8 cellular contexts compared by ENCODE assay signal in the genomic region with DNA sequence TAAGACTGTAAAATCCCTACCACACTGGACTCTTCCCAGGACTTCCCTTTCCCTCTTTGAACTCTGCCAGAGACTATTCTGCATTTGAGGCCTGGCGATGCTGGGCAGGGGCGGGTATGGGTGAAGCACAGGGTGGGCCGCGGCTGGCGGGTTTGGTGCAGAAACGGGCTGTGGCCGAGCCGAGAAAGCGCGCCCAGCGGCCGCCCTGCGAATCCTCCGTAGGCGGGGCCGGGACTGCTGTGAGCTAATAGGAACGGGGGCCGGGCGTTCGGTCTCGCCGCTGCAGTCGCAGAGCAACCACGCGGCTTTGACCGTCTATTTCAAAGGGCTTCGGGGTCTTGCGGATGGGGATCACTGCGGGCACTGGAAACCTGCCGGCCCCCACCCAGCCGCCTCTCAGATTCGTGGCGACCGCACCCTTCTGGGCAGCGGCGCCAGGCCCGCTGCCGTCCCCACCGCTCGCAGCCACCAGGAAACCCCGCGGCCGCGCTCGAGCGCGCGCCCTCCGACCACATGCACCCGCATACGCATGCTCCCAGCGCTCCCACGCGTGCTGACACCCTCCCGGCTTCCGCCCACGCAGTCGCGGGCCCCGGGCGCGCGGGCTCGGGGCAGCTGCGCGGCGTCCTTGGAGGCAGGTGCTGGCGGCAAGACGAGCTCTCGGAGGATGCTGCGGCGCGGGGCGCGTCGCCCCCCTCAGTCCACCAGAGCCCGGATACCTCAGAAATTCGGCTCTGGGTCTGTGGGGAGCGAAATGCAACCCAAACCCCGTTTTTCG. TPM values are rescaled to one million over a fixed set of nuclear protein-coding genes. Genes with fewer than 3 reads are reported as not detected.
DNase-seq lines count a peak whose midpoint lies in the region; ATAC-seq and TF ChIP-seq lines count a peak whose summit lies in the region.

No MANE protein-coding gene starts in this region.

- peak; percentile 52 for ATAC-seq in GM19452 (IDR thresholded peaks at IDR 0.05; ENCODE audit: unreplicated experiment)
- ATAC-seq in HG03571 (IDR thresholded peaks at IDR 0.05; ENCODE audit: unreplicated experiment): peak; percentile 51

- peaks cover 16% of the 10 kb centered on the region for H3K36me3 Mint-ChIP-seq in endothelial cell (ENCODE audit: low read depth, unreplicated experiment)
- peaks cover 6% of the 10 kb centered on the region for H3K36me3 Mint-ChIP-seq in mesothelial cell of epicardium

- peak overlapping the region; percentile 89 for H3K4me3 Mint-ChIP-seq in endothelial cell (ENCODE audit: unreplicated experiment)
- H3K4me3 Mint-ChIP-seq in mesothelial cell of epicardium: peak overlapping the region; percentile 95

- TF ChIP-seq CTCF in endothelial cell (IDR thresholded peaks at IDR 0.05; ENCODE audit: unreplicated experiment) (peak; percentile 36), mesothelial cell of epicardium (IDR thresholded peaks at IDR 0.05; ENCODE audit: unreplicated experiment) (no peak)

- peaks cover 16% of the 10 kb centered on the region for H3K27me3 Mint-ChIP-seq in endothelial cell (ENCODE audit: unreplicated experiment)
- no peaks in the 10 kb centered on the region for H3K27me3 Mint-ChIP-seq in mesothelial cell of epicardium (ENCODE audit: low read depth)

- peak; percentile 48 for DNase-seq in COLO829 (ENCODE audit: low spot score)
- peak; percentile 80 for DNase-seq in NOMO-1 treated with DMSO at 0.1 percent for 48 hours (lab: John Stamatoyannopoulos, UW; ENCODE audit: unreplicated experiment)
- DNase-seq in activated CD8-positive, alpha-beta memory T cell treated with anti-CD3 and anti-CD28 coated beads, Interleukin-2, amount 50 U/mL, for 4 hours: peak; percentile 87
- peak; percentile 83 for DNase-seq in endothelial cell (ENCODE audit: low spot score)
- peak; percentile 69 to 88 for DNase-seq in mesothelial cell of epicardium (ENCODE audit: low spot score in 2 of 2, unreplicated experiment in 2 of 2)
- peak; percentile 70 to 77 for DNase-seq in stimulated activated CD8-positive, alpha-beta memory T cell treated with anti-CD3 and anti-CD28 coated beads, Interleukin-15, amount 100 ng/mL, for 4 hours (ENCODE audit: low read depth in 2 of 2)

- peaks cover 4% of the 10 kb centered on the region for H3K9me3 Mint-ChIP-seq in endothelial cell (ENCODE audit: unreplicated experiment)
- peaks cover 6% of the 10 kb centered on the region for H3K9me3 Mint-ChIP-seq in mesothelial cell of epicardium

- H3K4me1 Mint-ChIP-seq in endothelial cell (ENCODE audit: unreplicated experiment): peaks cover 22% of the 10 kb centered on the region
- H3K4me1 Mint-ChIP-seq in mesothelial cell of epicardium: peaks cover 17% of the 10 kb centered on the region

- H3K27ac Mint-ChIP-seq in endothelial cell (ENCODE audit: unreplicated experiment) (peak overlapping the region; percentile 70), mesothelial cell of epicardium (peak overlapping the region; percentile 97)

RNA-seq across cellular contexts. Expression of a gene that starts 32.7 kb away (rescaled TPM):
- 61.8 TPM for total RNA-seq in endothelial cell (ENCODE audit: unreplicated experiment)
- 46.4 to 49.6 TPM (median 47.4 TPM) in 3 replicates for total RNA-seq in mesothelial cell of epicardium

Comparison
In these comparisons a context has a peak if more than half of its experiments do, and no peak if none do; other contexts are left out.
1. Peak in every context shown above with its lines: DNase-seq and ATAC-seq.